ENCODE assay signal across 10 cellular contexts in the genomic region with DNA sequence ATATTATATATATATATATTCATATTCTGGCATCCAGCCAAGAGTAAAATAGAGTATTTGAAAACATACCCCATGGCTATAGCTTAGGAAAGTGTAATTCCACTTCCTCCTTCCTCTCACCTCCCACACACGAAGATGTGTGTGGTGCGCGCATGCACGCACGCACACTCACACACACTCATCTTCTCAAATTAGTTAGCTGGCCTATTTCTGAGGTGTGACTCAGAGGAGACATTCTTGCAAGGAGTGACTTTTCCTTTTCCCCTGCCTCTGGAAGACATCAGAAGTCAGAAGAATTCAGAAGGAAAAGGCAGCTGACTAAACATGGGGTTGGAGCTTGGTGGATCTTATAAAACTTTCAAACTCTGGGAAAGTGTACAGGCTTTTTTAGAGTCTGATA. TPM values are rescaled to one million over a fixed set of nuclear protein-coding genes. Genes with fewer than 3 reads are reported as not detected.
DNase-seq lines count a peak whose midpoint lies in the region; ATAC-seq and TF ChIP-seq lines count a peak whose summit lies in the region.
"Had no signal": no experiment of that assay in that cellular context is flagged by ENCODE, and none has a peak within 500 bp of the region (broad histone marks: within the 10 kb centered on the region; RNA-seq: fewer than 3 reads in every experiment).

No MANE protein-coding gene starts in this region.

- H3K79me1 ChIP-seq in H9 (ENCODE audit: insufficient read depth, low read depth, low read length, poor library complexity, severe bottlenecking), result no peaks in the 10 kb centered on the region

- no peak overlapping the region for H3K4me2 ChIP-seq in H9 (ENCODE audit: insufficient read depth, insufficient read length, low read length)

- no peaks in the 10 kb centered on the region for H3K9me3 ChIP-seq in H9 (ENCODE audit: control insufficient read depth, low read depth, low read length)
- H3K9me3 ChIP-seq in colonic mucosa, result no peaks in the 10 kb centered on the region

- H3K27ac ChIP-seq in H9 (ENCODE audit: insufficient read length, low read depth, low read length) (no peak overlapping the region), colonic mucosa (no peak overlapping the region)

- no peaks in the 10 kb centered on the region for H3K27me3 ChIP-seq in H9 (ENCODE audit: insufficient read depth, low read length)
- H3K27me3 ChIP-seq in colonic mucosa, result no peaks in the 10 kb centered on the region

- H3K23me2 ChIP-seq in H9 (ENCODE audit: insufficient read length, low read depth, low read length, poor library complexity, severe bottlenecking), result no peaks in the 10 kb centered on the region

- no peak for TF ChIP-seq CTCF in H9 (conservative IDR thresholded peaks at IDR 0.05)
- TF ChIP-seq CTCF in colonic mucosa (IDR thresholded peaks at IDR 0.05), result no peak

- no peaks in the 10 kb centered on the region for H3K9me3 Mint-ChIP-seq in H9
- H3K9me3 Mint-ChIP-seq: effector memory CD8-positive, alpha-beta T cell had no signal

- H2AFZ ChIP-seq in H9 (ENCODE audit: low read length), result no peak overlapping the region

- no peak overlapping the region for H3K4me3 Mint-ChIP-seq in H9
- H3K4me3 Mint-ChIP-seq: effector memory CD8-positive, alpha-beta T cell had no signal

- no peaks in the 10 kb centered on the region for H3K36me3 ChIP-seq in colonic mucosa

- no peak overlapping the region for H3K14ac ChIP-seq in H9 (ENCODE audit: insufficient read depth, low read length)

- peak; percentile 55 for ATAC-seq in SK-N-SH treated with all-trans-retinoic acid at 6 μM for 48 hours
- ATAC-seq in HG03095 (IDR thresholded peaks at IDR 0.05; ENCODE audit: unreplicated experiment), result no peak
- ATAC-seq: effector memory CD8-positive, alpha-beta T cell had no signal

- no peak overlapping the region for H4K91ac ChIP-seq in H9 (ENCODE audit: insufficient read length, low read depth, low read length)

- H3K23ac ChIP-seq in H9 (ENCODE audit: insufficient read length, low read depth, low read length), result no peak overlapping the region

- no peak overlapping the region for H4K5ac ChIP-seq in H9 (ENCODE audit: insufficient read length, low read depth, low read length)

- no peak overlapping the region for H4K8ac ChIP-seq in H9 (replicated peaks; ENCODE audit: insufficient read length, low read depth, low read length)

- H3K9ac ChIP-seq in H9 (ENCODE audit: extremely low read depth, insufficient read length, low read length) (no peak overlapping the region), colonic mucosa (ENCODE audit: low read depth in 2 of 2, low read length in 2 of 2) (no peak overlapping the region)

- no peak overlapping the region for H2BK20ac ChIP-seq in H9 (ENCODE audit: low read depth, low read length, poor library complexity, severe bottlenecking)

- no peaks in the 10 kb centered on the region for H3K79me2 ChIP-seq in H9 (ENCODE audit: insufficient read depth, low read length)

- no CpG with 5 or more reads among the region's 5 CpGs for WGBS in H9 (ENCODE audit: extremely low coverage, insufficient read length, low lambda C conversion rate)

- no peak overlapping the region for H2BK5ac ChIP-seq in H9 (ENCODE audit: insufficient read length, low read length)

- H3K4me1 ChIP-seq in H9 (ENCODE audit: insufficient read depth, low read length) (no peaks in the 10 kb centered on the region; the same call in 1 of the 2 replicates), colonic mucosa (peaks cover 5% of the 10 kb centered on the region)

- no peak overlapping the region for H3K4ac ChIP-seq in H9 (ENCODE audit: low read depth, low read length)

- H2BK120ac ChIP-seq in H9 (ENCODE audit: low read depth, low read length, poor library complexity, severe bottlenecking), result no peak overlapping the region

- H3K56ac ChIP-seq in H9 (ENCODE audit: insufficient read length, low read depth, low read length), result no peak overlapping the region

- peak overlapping the region in 2 of 3 experiments; percentile 29 to 63; a peak in 2 of 7 replicates for H3K27ac Mint-ChIP-seq in H9
- H3K27ac Mint-ChIP-seq: effector memory CD8-positive, alpha-beta T cell had no signal

- peaks cover 13% of the 10 kb centered on the region for H3K27me3 Mint-ChIP-seq in H9 (ENCODE audit: low read depth)

- no peak overlapping the region for H3K4me3 ChIP-seq in colonic mucosa

- H3K4me1 Mint-ChIP-seq in H9, result peaks cover 32 to 39% of the 10 kb centered on the region in 2 experiments

- no peak overlapping the region for H3T11ph ChIP-seq in H9 (ENCODE audit: low read length)

- H4K20me1 ChIP-seq in H9 (ENCODE audit: control insufficient read depth, insufficient read depth, insufficient read length), result no peaks in the 10 kb centered on the region

- H3K36me3 Mint-ChIP-seq in H9 (ENCODE audit: insufficient read depth in 1 of 3, low read depth in 3 of 3), result no peaks in the 10 kb centered on the region; a peak in 1 of 7 replicates

- H2BK15ac ChIP-seq in H9 (ENCODE audit: low read depth, low read length), result no peak overlapping the region

- no peak overlapping the region for H2BK12ac ChIP-seq in H9 (ENCODE audit: insufficient read length, low read depth, low read length)

- H3K18ac ChIP-seq in H9 (ENCODE audit: insufficient read length, low read depth, low read length), result no peak overlapping the region

- intact Hi-C loops in colonic mucosa (cut with DNase I), result no loop called here

- no peak overlapping the region for H2AK5ac ChIP-seq in H9 (ENCODE audit: insufficient read length, low read length)

- peak; percentile 85 for DNase-seq in CD1c-positive myeloid dendritic cell (ENCODE audit: extremely low spot score)
- no peak for DNase-seq in H9
- peak; percentile 97 for DNase-seq in kidney tubule cell (ENCODE audit: low spot score)
- no peak for DNase-seq in SHP77 (lab: John Stamatoyannopoulos, UW)
- no peak for DNase-seq in colonic mucosa
- DNase-seq in DMS79 treated with DMSO at 0.1 percent for 48 hours (lab: John Stamatoyannopoulos, UW), result no peak
- DNase-seq: effector memory CD8-positive, alpha-beta T cell had no signal

TF ChIP-seq in SK-N-SH treated with all-trans-retinoic acid at 6 μM for 48 hours, 23 proteins besides CTCF, POLR2A, EP300 and RAD21 (continues in another document):
- TF ChIP-seq, protein P1, sequence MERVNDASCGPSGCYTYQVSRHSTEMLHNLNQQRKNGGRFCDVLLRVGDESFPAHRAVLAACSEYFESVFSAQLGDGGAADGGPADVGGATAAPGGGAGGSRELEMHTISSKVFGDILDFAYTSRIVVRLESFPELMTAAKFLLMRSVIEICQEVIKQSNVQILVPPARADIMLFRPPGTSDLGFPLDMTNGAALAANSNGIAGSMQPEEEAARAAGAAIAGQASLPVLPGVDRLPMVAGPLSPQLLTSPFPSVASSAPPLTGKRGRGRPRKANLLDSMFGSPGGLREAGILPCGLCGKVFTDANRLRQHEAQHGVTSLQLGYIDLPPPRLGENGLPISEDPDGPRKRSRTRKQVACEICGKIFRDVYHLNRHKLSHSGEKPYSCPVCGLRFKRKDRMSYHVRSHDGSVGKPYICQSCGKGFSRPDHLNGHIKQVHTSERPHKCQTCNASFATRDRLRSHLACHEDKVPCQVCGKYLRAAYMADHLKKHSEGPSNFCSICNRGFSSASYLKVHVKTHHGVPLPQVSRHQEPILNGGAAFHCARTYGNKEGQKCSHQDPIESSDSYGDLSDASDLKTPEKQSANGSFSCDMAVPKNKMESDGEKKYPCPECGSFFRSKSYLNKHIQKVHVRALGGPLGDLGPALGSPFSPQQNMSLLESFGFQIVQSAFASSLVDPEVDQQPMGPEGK (CRISPR knock-in tag; IDR thresholded peaks at IDR 0.05; ENCODE audit: borderline replicate concordance), result no peak
- TF ChIP-seq, protein P2, sequence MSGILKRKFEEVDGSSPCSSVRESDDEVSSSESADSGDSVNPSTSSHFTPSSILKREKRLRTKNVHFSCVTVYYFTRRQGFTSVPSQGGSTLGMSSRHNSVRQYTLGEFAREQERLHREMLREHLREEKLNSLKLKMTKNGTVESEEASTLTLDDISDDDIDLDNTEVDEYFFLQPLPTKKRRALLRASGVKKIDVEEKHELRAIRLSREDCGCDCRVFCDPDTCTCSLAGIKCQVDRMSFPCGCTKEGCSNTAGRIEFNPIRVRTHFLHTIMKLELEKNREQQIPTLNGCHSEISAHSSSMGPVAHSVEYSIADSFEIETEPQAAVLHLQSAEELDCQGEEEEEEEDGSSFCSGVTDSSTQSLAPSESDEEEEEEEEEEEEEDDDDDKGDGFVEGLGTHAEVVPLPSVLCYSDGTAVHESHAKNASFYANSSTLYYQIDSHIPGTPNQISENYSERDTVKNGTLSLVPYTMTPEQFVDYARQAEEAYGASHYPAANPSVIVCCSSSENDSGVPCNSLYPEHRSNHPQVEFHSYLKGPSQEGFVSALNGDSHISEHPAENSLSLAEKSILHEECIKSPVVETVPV (CRISPR knock-in tag; IDR thresholded peaks at IDR 0.05), result no peak
- TF ChIP-seq TCF4 (CRISPR knock-in tag; IDR thresholded peaks at IDR 0.05; ENCODE audit: borderline replicate concordance) (no peak), ZNF8 (CRISPR knock-in tag; IDR thresholded peaks at IDR 0.05) (no peak), OSR1 (CRISPR knock-in tag; IDR thresholded peaks at IDR 0.05) (no peak), CSDC2 (CRISPR knock-in tag; IDR thresholded peaks at IDR 0.05) (no peak), ZFP30 (CRISPR knock-in tag; IDR thresholded peaks at IDR 0.05) (no peak)
- TF ChIP-seq, protein P3, sequence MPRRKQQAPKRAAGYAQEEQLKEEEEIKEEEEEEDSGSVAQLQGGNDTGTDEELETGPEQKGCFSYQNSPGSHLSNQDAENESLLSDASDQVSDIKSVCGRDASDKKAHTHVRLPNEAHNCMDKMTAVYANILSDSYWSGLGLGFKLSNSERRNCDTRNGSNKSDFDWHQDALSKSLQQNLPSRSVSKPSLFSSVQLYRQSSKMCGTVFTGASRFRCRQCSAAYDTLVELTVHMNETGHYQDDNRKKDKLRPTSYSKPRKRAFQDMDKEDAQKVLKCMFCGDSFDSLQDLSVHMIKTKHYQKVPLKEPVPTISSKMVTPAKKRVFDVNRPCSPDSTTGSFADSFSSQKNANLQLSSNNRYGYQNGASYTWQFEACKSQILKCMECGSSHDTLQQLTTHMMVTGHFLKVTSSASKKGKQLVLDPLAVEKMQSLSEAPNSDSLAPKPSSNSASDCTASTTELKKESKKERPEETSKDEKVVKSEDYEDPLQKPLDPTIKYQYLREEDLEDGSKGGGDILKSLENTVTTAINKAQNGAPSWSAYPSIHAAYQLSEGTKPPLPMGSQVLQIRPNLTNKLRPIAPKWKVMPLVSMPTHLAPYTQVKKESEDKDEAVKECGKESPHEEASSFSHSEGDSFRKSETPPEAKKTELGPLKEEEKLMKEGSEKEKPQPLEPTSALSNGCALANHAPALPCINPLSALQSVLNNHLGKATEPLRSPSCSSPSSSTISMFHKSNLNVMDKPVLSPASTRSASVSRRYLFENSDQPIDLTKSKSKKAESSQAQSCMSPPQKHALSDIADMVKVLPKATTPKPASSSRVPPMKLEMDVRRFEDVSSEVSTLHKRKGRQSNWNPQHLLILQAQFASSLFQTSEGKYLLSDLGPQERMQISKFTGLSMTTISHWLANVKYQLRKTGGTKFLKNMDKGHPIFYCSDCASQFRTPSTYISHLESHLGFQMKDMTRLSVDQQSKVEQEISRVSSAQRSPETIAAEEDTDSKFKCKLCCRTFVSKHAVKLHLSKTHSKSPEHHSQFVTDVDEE (CRISPR knock-in tag; IDR thresholded peaks at IDR 0.05), result no peak

RNA-seq across cellular contexts. Expression of a gene that starts 8.8 kb away (rescaled TPM):
- total RNA-seq in H9 (2021) (0.44 and 0.83 TPM in 2 replicates), colonic mucosa (under 1 TPM; 0.27 to 0.88 TPM)
- total RNA-seq: pulmonary artery endothelial cell had no signal

Comparison
In these comparisons a context has a peak if more than half of its experiments do, and no peak if none do; other contexts are left out.
1. DNase-seq: peak in CD1c-positive myeloid dendritic cell (single experiment) and kidney tubule cell (single experiment); none in H9 (single experiment), SHP77 (0 of 2), colonic mucosa (single experiment) and DMS79 treated with DMSO at 0.1 percent for 48 hours (single experiment).